In the genomic region with DNA sequence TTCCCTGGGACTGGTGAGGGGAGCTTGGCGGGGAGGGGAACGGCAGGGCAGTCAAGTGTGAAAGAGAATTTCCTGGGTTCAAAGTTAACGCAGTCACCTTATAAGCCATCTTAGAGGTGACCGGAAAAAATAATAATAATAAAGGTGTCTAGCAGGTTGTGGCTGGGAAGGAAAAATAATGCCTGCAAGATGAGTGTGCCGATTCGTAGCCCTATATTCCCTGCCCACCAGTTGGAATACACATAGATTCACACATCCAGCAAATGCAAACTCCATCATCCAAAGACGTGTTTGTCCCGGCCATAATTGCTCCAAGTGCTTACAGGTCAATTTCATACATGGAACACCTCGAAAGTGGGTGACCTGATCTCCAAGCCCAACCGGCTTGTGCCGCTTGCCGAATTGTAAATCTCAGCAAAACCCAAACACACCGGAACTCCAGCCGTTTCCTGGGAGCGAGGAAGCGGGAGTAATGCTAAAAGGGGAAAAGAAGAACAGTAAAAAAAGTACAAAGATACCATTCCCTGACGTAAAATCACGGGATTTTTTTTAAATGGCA, we compare ENCODE assay signal across 8 cellular contexts. TPM values are rescaled to one million over a fixed set of nuclear protein-coding genes. Genes with fewer than 3 reads are reported as not detected.
DNase-seq lines count a peak whose midpoint lies in the region; ATAC-seq, FAIRE-seq and TF ChIP-seq lines count a peak whose summit lies in the region.

No MANE protein-coding gene starts in this region.

- no peak overlapping the region for H4K91ac ChIP-seq in H9 (ENCODE audit: insufficient read length, low read depth, low read length)

- peaks cover 0 to 5% (median 0%) of the 10 kb centered on the region in 3 experiments; a peak in 2 of 7 replicates for H3K36me3 Mint-ChIP-seq in H9 (ENCODE audit: insufficient read depth in 1 of 3, low read depth in 3 of 3)

- H4K5ac ChIP-seq in H9 (ENCODE audit: insufficient read length, low read depth, low read length) (no peak overlapping the region), mesendoderm (ENCODE audit: low read length) (no peak overlapping the region)

- H2AK5ac ChIP-seq in H9 (ENCODE audit: insufficient read length, low read length) (no peak overlapping the region), mesendoderm (ENCODE audit: low read length) (no peak overlapping the region)

- H3K23me2 ChIP-seq in H9 (ENCODE audit: insufficient read length, low read depth, low read length, poor library complexity, severe bottlenecking): peaks cover 18% of the 10 kb centered on the region

- peak overlapping the region; percentile 54; the same call in 1 of the 2 replicates for H3K14ac ChIP-seq in H9 (ENCODE audit: insufficient read depth, low read length)

- FAIRE-seq in bronchial epithelial cell (lab: Jason Lieb, UNC): no peak
- no peak for FAIRE-seq in D721Med (lab: Jason Lieb, UNC)

- H3K4me3 Mint-ChIP-seq in H9: peak overlapping the region; percentile 92 to 98

- no peak overlapping the region for H3K18ac ChIP-seq in H9 (ENCODE audit: insufficient read length, low read depth, low read length)
- H3K18ac ChIP-seq in mesendoderm (ENCODE audit: low read length): peak overlapping the region; percentile 100

- H3K4me2 ChIP-seq in H9 (ENCODE audit: insufficient read depth, insufficient read length, low read length): peak overlapping the region; percentile 92
- peak overlapping the region; percentile 44 for H3K4me2 ChIP-seq in mesendoderm (ENCODE audit: low read length)

- no peak overlapping the region for H2AFZ ChIP-seq in H9 (ENCODE audit: low read length)

- no peak overlapping the region for H3T11ph ChIP-seq in H9 (ENCODE audit: low read length)

- no peaks in the 10 kb centered on the region for H4K20me1 ChIP-seq in H9 (ENCODE audit: control insufficient read depth, insufficient read depth, insufficient read length)

- H2BK5ac ChIP-seq in H9 (ENCODE audit: insufficient read length, low read length): no peak overlapping the region
- no peak overlapping the region for H2BK5ac ChIP-seq in mesendoderm (ENCODE audit: low read length)

- H2BK12ac ChIP-seq in H9 (ENCODE audit: insufficient read length, low read depth, low read length): no peak overlapping the region

- H3K4me1 ChIP-seq in H9 (ENCODE audit: insufficient read depth, low read length) (no peaks in the 10 kb centered on the region; the same call in 1 of the 2 replicates), mesendoderm (ENCODE audit: control insufficient read depth, low read depth, low read length) (peaks cover 8% of the 10 kb centered on the region)

- no peak for TF ChIP-seq CTCF in H9 (conservative IDR thresholded peaks at IDR 0.05)
- no peak for TF ChIP-seq CTCF in bronchial epithelial cell (IDR thresholded peaks at IDR 0.05; ENCODE audit: insufficient read depth, low read length, severe bottlenecking)
- TF ChIP-seq CTCF in D721Med (IDR thresholded peaks at IDR 0.05; ENCODE audit: insufficient read depth, missing control alignments): no peak

- no peak overlapping the region for H2BK20ac ChIP-seq in H9 (ENCODE audit: low read depth, low read length, poor library complexity, severe bottlenecking)

- H2BK15ac ChIP-seq in H9 (ENCODE audit: low read depth, low read length) (no peak overlapping the region), mesendoderm (replicated peaks; ENCODE audit: low read depth) (no peak overlapping the region)

- no peak overlapping the region for H4K8ac ChIP-seq in H9 (replicated peaks; ENCODE audit: insufficient read length, low read depth, low read length)
- H4K8ac ChIP-seq in mesendoderm (ENCODE audit: low read depth, low read length): no peak overlapping the region

- H3K23ac ChIP-seq in H9 (ENCODE audit: insufficient read length, low read depth, low read length) (no peak overlapping the region), mesendoderm (ENCODE audit: low read length) (peak overlapping the region; percentile 67)

- H3K9me3 ChIP-seq in H9 (ENCODE audit: control insufficient read depth, low read depth, low read length): no peaks in the 10 kb centered on the region

- no peak for ATAC-seq in HG03460 (IDR thresholded peaks at IDR 0.05; ENCODE audit: unreplicated experiment)

- H3K4me1 Mint-ChIP-seq in H9: peaks cover 35 to 46% of the 10 kb centered on the region in 2 experiments

- H3K27me3 Mint-ChIP-seq in H9 (ENCODE audit: low read depth): peaks cover 13% of the 10 kb centered on the region

- H3K36me3 ChIP-seq in bronchial epithelial cell (ENCODE audit: control insufficient read depth, insufficient read depth, low read length): no peaks in the 10 kb centered on the region
- no peaks in the 10 kb centered on the region for H3K36me3 ChIP-seq in mesendoderm (ENCODE audit: control insufficient read depth, insufficient read depth, low read length)

- H3K27me3 ChIP-seq in H9 (ENCODE audit: insufficient read depth, low read length) (no peaks in the 10 kb centered on the region; the same call in 1 of the 2 replicates), bronchial epithelial cell (ENCODE audit: control insufficient read depth, insufficient read depth, low read length) (no peaks in the 10 kb centered on the region), mesendoderm (ENCODE audit: insufficient read depth, low read length, poor library complexity) (no peaks in the 10 kb centered on the region)

- in situ Hi-C loops in ACHN (cut with HindIII; ENCODE audit: low pct_ligation_motif_present, low pct_unique_long_range_greater_than_20kb, low sequenced_read_pairs): no loop called here

- H3K4ac ChIP-seq in H9 (ENCODE audit: low read depth, low read length) (no peak overlapping the region), mesendoderm (ENCODE audit: low read depth, low read length) (peak overlapping the region; percentile 99)

- H3K27ac ChIP-seq in H9 (ENCODE audit: insufficient read length, low read depth, low read length) (no peak overlapping the region), mesendoderm (ENCODE audit: low read depth, low read length) (peak overlapping the region; percentile 97)

- H3K79me2 ChIP-seq in H9 (ENCODE audit: insufficient read depth, low read length) (peaks cover 3% of the 10 kb centered on the region), mesendoderm (ENCODE audit: control insufficient read depth, insufficient read depth, low read length) (peaks cover 10% of the 10 kb centered on the region)

- WGBS in H9 (ENCODE audit: extremely low coverage, insufficient read length, low lambda C conversion rate): no CpG with 5 or more reads among the region's 18 CpGs
- WGBS in mesendoderm (ENCODE audit: extremely low coverage, insufficient coverage, low lambda C conversion rate): no CpG with 5 or more reads among the region's 18 CpGs

- H3K9me3 Mint-ChIP-seq in H9: peaks cover 3 to 4% of the 10 kb centered on the region in 2 experiments; a peak in 3 of 5 replicates

- peak overlapping the region; percentile 69 for H3K9ac ChIP-seq in H9 (ENCODE audit: extremely low read depth, insufficient read length, low read length)
- peak overlapping the region; percentile 91 for H3K9ac ChIP-seq in mesendoderm (ENCODE audit: low read length)

- H2BK120ac ChIP-seq in H9 (ENCODE audit: low read depth, low read length, poor library complexity, severe bottlenecking) (no peak overlapping the region), mesendoderm (ENCODE audit: low read depth, low read length) (no peak overlapping the region)

- H3K4me3 ChIP-seq in bronchial epithelial cell (ENCODE audit: low read depth, low read length) (peak overlapping the region; percentile 61), mesendoderm (ENCODE audit: low read length) (peak overlapping the region; percentile 81)

- H3K56ac ChIP-seq in H9 (ENCODE audit: insufficient read length, low read depth, low read length) (no peak overlapping the region), mesendoderm (ENCODE audit: low read length) (peak overlapping the region; percentile 97)

- H3K79me1 ChIP-seq in H9 (ENCODE audit: insufficient read depth, low read depth, low read length, poor library complexity, severe bottlenecking) (no peaks in the 10 kb centered on the region), mesendoderm (ENCODE audit: low read length) (peaks cover 6% of the 10 kb centered on the region)

- H3K27ac Mint-ChIP-seq in H9: peak overlapping the region; percentile 95 to 97 (median 97)

- DNase-seq in ACHN (peak; percentile 22), H9 (no peak), bronchial epithelial cell (ENCODE audit: low read depth) (no peak), mesendoderm (peak; percentile 66), iPS-NIHi11 (ENCODE audit: low spot score) (no peak), D721Med (ENCODE audit: insufficient read length, low spot score) (no peak), NCI-H1436 treated with DMSO at 0.1 percent for 48 hours (lab: John Stamatoyannopoulos, UW) (no peak)

RNA-seq across cellular contexts. Expression of a gene that starts 1.3 kb away (rescaled TPM):
- total RNA-seq in H9 (2021): 157 and 173 TPM in 2 replicates
- 237 and 301 TPM in 2 replicates for total RNA-seq in bronchial epithelial cell
- polyA plus RNA-seq in mesendoderm (2013, experiment 1 of 2): 32.3 TPM
- 29.4 TPM for polyA plus RNA-seq in mesendoderm (2013, experiment 2 of 2)

Comparison
In these comparisons a context has a peak if more than half of its experiments do, and no peak if none do; other contexts are left out.
1. DNase-seq: peak in ACHN (single experiment) and mesendoderm (single experiment); none in H9 (single experiment), bronchial epithelial cell (single experiment), iPS-NIHi11 (single experiment), D721Med (single experiment) and NCI-H1436 treated with DMSO at 0.1 percent for 48 hours (single experiment).